ENCODE assay signal across 18 cellular contexts in the genomic region with DNA sequence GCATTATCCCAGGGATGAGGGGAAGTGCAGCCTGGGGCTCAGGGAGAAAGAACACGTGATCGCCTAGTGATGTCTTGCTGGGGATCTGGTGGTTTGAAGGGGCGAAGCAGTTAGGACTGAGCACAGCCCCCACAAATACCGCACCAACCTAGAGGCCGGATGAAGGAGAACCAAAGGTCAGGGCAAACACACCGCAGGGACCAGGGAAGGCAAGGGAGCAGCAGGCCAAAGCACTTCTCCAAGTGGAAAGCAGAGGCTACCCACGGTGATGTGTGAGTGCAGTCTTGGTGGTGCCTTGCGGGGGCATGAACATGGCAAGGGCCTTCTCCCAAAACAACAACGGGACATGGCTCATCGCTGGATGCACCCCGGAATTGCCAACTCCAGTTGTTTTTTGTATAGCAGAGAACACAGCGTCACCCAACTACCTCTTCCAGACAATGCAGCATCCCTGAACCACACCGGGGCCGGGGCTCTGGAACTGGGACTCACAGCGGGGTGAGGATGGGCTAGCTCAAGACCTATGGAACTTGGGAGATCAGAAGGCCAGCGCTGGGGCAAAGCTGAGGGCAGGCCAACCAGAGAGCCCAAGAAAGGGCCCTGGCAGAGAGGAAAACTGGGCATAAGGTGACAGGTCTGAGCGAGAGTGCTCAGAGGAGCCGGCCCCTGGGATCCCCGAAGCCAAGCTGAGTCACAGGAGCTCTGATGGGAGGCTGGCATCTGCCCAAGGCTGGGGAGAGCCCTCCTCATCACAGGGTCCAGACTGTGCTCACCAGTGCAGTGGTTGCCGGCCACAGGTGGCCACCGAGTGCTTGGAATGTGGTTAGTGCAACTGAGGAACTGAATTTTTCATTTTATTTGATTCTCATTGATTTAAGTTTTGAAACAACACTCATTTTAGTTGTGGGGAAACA. TPM values are rescaled to one million over a fixed set of nuclear protein-coding genes. Genes with fewer than 3 reads are reported as not detected.
A peak's percentile ranks its signal among the peaks of the same experiment; 100 is the strongest.
DNase-seq lines count a peak whose midpoint lies in the region; ATAC-seq and TF ChIP-seq lines count a peak whose summit lies in the region.
"Had no signal": no experiment of that assay in that cellular context is flagged by ENCODE, and none has a peak within 500 bp of the region (broad histone marks: within the 10 kb centered on the region; RNA-seq: fewer than 3 reads in every experiment).

No MANE protein-coding gene starts in this region.

- H3K27me3 ChIP-seq in RWPE2 (ENCODE audit: insufficient read depth, poor library complexity, severe bottlenecking): no peaks in the 10 kb centered on the region
- peaks cover 3% of the 10 kb centered on the region for H3K27me3 ChIP-seq in neural progenitor cell
- H3K27me3 ChIP-seq in WERI-Rb-1 (ENCODE audit: insufficient read depth, low read depth, severe bottlenecking): no peaks in the 10 kb centered on the region
- H3K27me3 ChIP-seq: body of pancreas had no signal

- no peak overlapping the region for H3K9ac ChIP-seq in neural progenitor cell
- H3K9ac ChIP-seq: KMS-11 had no signal

- H3K36me3 ChIP-seq in RWPE2 (ENCODE audit: low read depth) (no peaks in the 10 kb centered on the region), neural progenitor cell (no peaks in the 10 kb centered on the region), WERI-Rb-1 (no peaks in the 10 kb centered on the region)
- H3K36me3 ChIP-seq: left lung had no signal

- H3K27me3 Mint-ChIP-seq in neural progenitor cell (ENCODE audit: insufficient read depth, low read depth): peaks cover 2% of the 10 kb centered on the region

- H3K4me3 ChIP-seq in RWPE2 (ENCODE audit: severe bottlenecking): no peak overlapping the region
- H3K4me3 ChIP-seq in fibroblast of mammary gland (ENCODE audit: control insufficient read depth, low read depth, low read length): no peak overlapping the region
- H3K4me3 ChIP-seq in neural progenitor cell: no peak overlapping the region
- H3K4me3 ChIP-seq in WERI-Rb-1 (ENCODE audit: low read depth, low read length): no peak overlapping the region
- H3K4me3 ChIP-seq: body of pancreas, left lung had no signal

- peaks cover 4% of the 10 kb centered on the region for H3F3A ChIP-seq in neural progenitor cell (ENCODE audit: low read depth)

- H3K4me1 ChIP-seq in RWPE2 (ENCODE audit: insufficient read depth, poor library complexity, severe bottlenecking): no peaks in the 10 kb centered on the region
- peaks cover 10% of the 10 kb centered on the region for H3K4me1 ChIP-seq in neural progenitor cell
- H3K4me1 ChIP-seq: body of pancreas, left lung had no signal

- DNase-seq in H4 (ENCODE audit: low spot score) (peak; percentile 25), RWPE2 (ENCODE audit: low spot score) (no peak), fibroblast of mammary gland (ENCODE audit: low read depth) (peak; percentile 53), neural progenitor cell (ENCODE audit: low spot score) (no peak), WERI-Rb-1 (no peak), germinal center (ENCODE audit: low spot score) (no peak), superior temporal gyrus (ENCODE audit: extremely low spot score) (no peak), NCI-H1092 treated with DMSO at 0.1 percent for 48 hours (lab: John Stamatoyannopoulos, UW) (no peak)
- DNase-seq: activated CD4-positive, alpha-beta T cell treated with anti-CD3 and anti-CD28 coated beads, Interleukin-2, amount 10 ng/mL, durations not matched to agents 24 days and 14 days; activated CD8-positive, alpha-beta memory T cell treated with anti-CD3 and anti-CD28 coated beads, Interleukin-2, amount 50 U/mL, for 48 hours; body of pancreas; cortex of kidney; left lung; NCI-H748 treated with DMSO at 0.1 percent for 48 hours; PC-3; small intestine; stimulated activated CD8-positive, alpha-beta memory T cell treated with anti-CD3 and anti-CD28 coated beads, Interleukin-4, amount 100 ng/mL, for 48 hours had no signal

- peaks cover 2% of the 10 kb centered on the region for H3K9me3 Mint-ChIP-seq in neural progenitor cell
- H3K9me3 Mint-ChIP-seq: activated CD4-positive, alpha-beta T cell treated with anti-CD3 and anti-CD28 coated beads, Interleukin-2, amount 10 ng/mL, durations not matched to agents 24 days and 14 days had no signal

- no peak overlapping the region for H3K4me2 ChIP-seq in neural progenitor cell
- H3K4me2 ChIP-seq: KMS-11 had no signal

- H3K9me3 ChIP-seq in RWPE2 (ENCODE audit: severe bottlenecking) (no peaks in the 10 kb centered on the region), neural progenitor cell (ENCODE audit: low read depth) (no peaks in the 10 kb centered on the region), WERI-Rb-1 (ENCODE audit: severe bottlenecking) (no peaks in the 10 kb centered on the region)
- H3K9me3 ChIP-seq: body of pancreas, left lung had no signal

- no peaks in the 10 kb centered on the region for H4K20me1 ChIP-seq in neural progenitor cell (ENCODE audit: low read depth)

- peak overlapping the region; percentile 26 for H3K27ac Mint-ChIP-seq in neural progenitor cell
- H3K27ac Mint-ChIP-seq: activated CD4-positive, alpha-beta T cell treated with anti-CD3 and anti-CD28 coated beads, Interleukin-2, amount 10 ng/mL, durations not matched to agents 24 days and 14 days had no signal

- TF ChIP-seq CTCF in RWPE2 (IDR thresholded peaks at IDR 0.05; ENCODE audit: poor library complexity, severe bottlenecking): no peak
- no peak for TF ChIP-seq CTCF in fibroblast of mammary gland (conservative IDR thresholded peaks at IDR 0.05; ENCODE audit: control insufficient read depth, insufficient read depth, low read depth, low read length)
- TF ChIP-seq CTCF in neural progenitor cell (IDR thresholded peaks at IDR 0.05): no peak
- TF ChIP-seq CTCF in WERI-Rb-1 (IDR thresholded peaks at IDR 0.05; ENCODE audit: low read depth, low read length): no peak

- ATAC-seq in RWPE2 (ENCODE audit: low read depth): 0 out of 3 replicates have a peak, but pooled peaks have one; percentile 19
- ATAC-seq: body of pancreas, left lung, PC-3 had no signal

- H3K27ac ChIP-seq in RWPE2 (ENCODE audit: poor library complexity, severe bottlenecking) (no peak overlapping the region), neural progenitor cell (no peak overlapping the region), WERI-Rb-1 (no peak overlapping the region)
- H3K27ac ChIP-seq: body of pancreas, KMS-11, left lung had no signal

- H2AFZ ChIP-seq in neural progenitor cell (replicated peaks): no peak overlapping the region

- H3K36me3 Mint-ChIP-seq in neural progenitor cell: peaks cover 3% of the 10 kb centered on the region

- no peak overlapping the region for H3K4me3 Mint-ChIP-seq in neural progenitor cell
- H3K4me3 Mint-ChIP-seq: activated CD4-positive, alpha-beta T cell treated with anti-CD3 and anti-CD28 coated beads, Interleukin-2, amount 10 ng/mL, durations not matched to agents 24 days and 14 days had no signal

- peaks cover 14% of the 10 kb centered on the region for H3K4me1 Mint-ChIP-seq in neural progenitor cell
- H3K4me1 Mint-ChIP-seq: activated CD4-positive, alpha-beta T cell treated with anti-CD3 and anti-CD28 coated beads, Interleukin-2, amount 10 ng/mL, durations not matched to agents 24 days and 14 days had no signal

- no peaks in the 10 kb centered on the region for H3K79me2 ChIP-seq in neural progenitor cell (ENCODE audit: low read depth)

RNA-seq across cellular contexts. Expression of gene GALNT16, which starts 11.1 kb away (rescaled TPM):
- total RNA-seq in H4 (2014; rRNA removed; shearing (Covaris generic)): 0.47 and 0.52 TPM in 2 replicates
- 3.5 and 7.0 TPM in 2 replicates for total RNA-seq in neural progenitor cell (ENCODE audit: low replicate concordance)
- total RNA-seq: activated CD4-positive, alpha-beta T cell treated with anti-CD3 and anti-CD28 coated beads, Interleukin-2, amount 10 ng/mL, durations not matched to agents 24 days and 14 days had no signal

Comparison
In these comparisons a context has a peak if more than half of its experiments do, and no peak if none do; other contexts are left out.
1. DNase-seq: peak in H4 (single experiment) and fibroblast of mammary gland (single experiment); none in RWPE2 (single experiment), neural progenitor cell (single experiment), WERI-Rb-1 (single experiment), germinal center (single experiment), superior temporal gyrus (single experiment) and NCI-H1092 treated with DMSO at 0.1 percent for 48 hours (single experiment).